1 cellular context compared by ENCODE assay signal in genomic region chr13:45162194-45162593, GRCh38.
TF ChIP-seq lines count a peak whose summit lies in the region.

No MANE protein-coding gene starts in this region.

TF ChIP-seq in endothelial cell of umbilical vein, 7 proteins besides CTCF, POLR2A, EP300 and RAD21 (continued from another document):
- TF ChIP-seq MAX (IDR thresholded peaks at IDR 0.05; ENCODE audit: insufficient read depth, insufficient read length): no peak
- no peak for TF ChIP-seq GATA2 (IDR thresholded peaks at IDR 0.05; ENCODE audit: insufficient read depth, insufficient read length, low read depth, low read length)
- no peak for TF ChIP-seq FOS (IDR thresholded peaks at IDR 0.05; ENCODE audit: borderline replicate concordance, insufficient read depth, low read length)
- TF ChIP-seq POLR2AphosphoS5 (IDR thresholded peaks at IDR 0.05; ENCODE audit: insufficient read depth, low read depth, low read length): no peak
